ENCODE assay signal across 12 cellular contexts in the genomic region with DNA sequence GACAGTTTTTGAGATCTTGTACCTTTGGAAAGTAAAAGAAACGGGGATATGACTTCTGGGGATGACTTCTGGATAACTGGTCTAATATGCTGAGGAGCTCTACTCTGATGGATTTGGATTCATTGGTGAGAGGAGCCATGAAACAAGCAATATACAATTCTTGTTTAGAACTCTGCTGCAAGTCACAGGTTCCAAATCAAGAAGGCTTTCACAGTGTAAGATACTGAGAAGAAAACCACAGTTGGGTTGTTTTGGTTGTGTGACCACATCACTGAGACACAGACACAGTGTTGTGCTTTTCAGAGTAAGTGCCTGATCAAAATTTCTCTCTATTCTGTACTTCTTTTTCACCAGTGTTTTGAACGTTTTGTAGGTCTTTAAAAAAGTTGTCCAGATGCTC. TPM values are rescaled to one million over a fixed set of nuclear protein-coding genes. Genes with fewer than 3 reads are reported as not detected.
DNase-seq lines count a peak whose midpoint lies in the region; ATAC-seq and TF ChIP-seq lines count a peak whose summit lies in the region.
"Had no signal": no experiment of that assay in that cellular context is flagged by ENCODE, and none has a peak within 500 bp of the region (broad histone marks: within the 10 kb centered on the region; RNA-seq: fewer than 3 reads in every experiment).

No MANE protein-coding gene starts in this region.

- H3K4me2 ChIP-seq in Loucy (ENCODE audit: low read depth, low read length, poor library complexity, severe bottlenecking): peak overlapping the region; percentile 61

- no peak for TF ChIP-seq CTCF in Loucy (conservative IDR thresholded peaks at IDR 0.05; ENCODE audit: low read length)
- no peak for TF ChIP-seq CTCF in left ventricle myocardium inferior (IDR thresholded peaks at IDR 0.05; ENCODE audit: borderline replicate concordance)

- DNase-seq in CD1c-positive myeloid dendritic cell (ENCODE audit: extremely low spot score) (peak; percentile 37), left ventricle myocardium inferior (no peak), cerebellar cortex (ENCODE audit: low spot score) (no peak)
- peak; percentile 54 for DNase-seq in effector CD4-positive, alpha-beta T cell
- DNase-seq in stimulated activated CD4-positive, alpha-beta T cell treated with anti-CD3 and anti-CD28 coated beads, Interleukin-2, amount 100 ng/mL, for 48 hours: no peak
- DNase-seq: NCI-H1436 treated with DMSO at 0.1 percent for 48 hours, Right ventricle myocardium superior had no signal

- H3K27me3 ChIP-seq in Loucy (ENCODE audit: insufficient read depth, low read length, poor library complexity, severe bottlenecking) (no peaks in the 10 kb centered on the region), left ventricle myocardium inferior (ENCODE audit: low read depth) (no peaks in the 10 kb centered on the region)

- ATAC-seq in GM21367 (IDR thresholded peaks at IDR 0.05; ENCODE audit: unreplicated experiment): peak; percentile 45
- no peak for ATAC-seq in GM21717 (IDR thresholded peaks at IDR 0.05; ENCODE audit: unreplicated experiment)
- ATAC-seq: left lobe of liver had no signal

- H3K36me3 ChIP-seq in Loucy (ENCODE audit: insufficient read depth, low read length) (no peaks in the 10 kb centered on the region), left ventricle myocardium inferior (peaks cover 3% of the 10 kb centered on the region)

- H3K4me3 ChIP-seq in Loucy (ENCODE audit: low read length, poor library complexity, severe bottlenecking) (peak overlapping the region; percentile 42), left ventricle myocardium inferior (no peak overlapping the region)

- no peaks in the 10 kb centered on the region for H3K9me2 ChIP-seq in Loucy (replicated peaks; ENCODE audit: low read depth, low read length)

- H3K4me1 ChIP-seq in Loucy (ENCODE audit: insufficient read depth, low read length, poor library complexity, severe bottlenecking) (peaks cover 26% of the 10 kb centered on the region), left ventricle myocardium inferior (no peaks in the 10 kb centered on the region)

- H3K9me3 ChIP-seq in Loucy (ENCODE audit: insufficient read depth, low read depth, low read length): no peaks in the 10 kb centered on the region
- H3K9me3 ChIP-seq in left ventricle myocardium inferior (replicated peaks): no peaks in the 10 kb centered on the region

- no peaks in the 10 kb centered on the region for H4K20me1 ChIP-seq in Loucy (ENCODE audit: insufficient read depth, low read length, poor library complexity, severe bottlenecking)

- no peaks in the 10 kb centered on the region for H3K79me2 ChIP-seq in Loucy (ENCODE audit: insufficient read depth, low read length)

- no peak overlapping the region for H3K9ac ChIP-seq in Loucy (ENCODE audit: low read depth, low read length, poor library complexity, severe bottlenecking)

- no peak overlapping the region for H3K27ac ChIP-seq in left ventricle myocardium inferior (replicated peaks)

- intact Hi-C loops in left ventricle myocardium inferior (cut with micrococcal nuclease): no loop called here

- no peaks in the 10 kb centered on the region for H3F3A ChIP-seq in Loucy (ENCODE audit: low read depth)

- 0 out of 2 replicates have a peak overlapping the region, but pooled peaks have one; percentile 16 for H2AFZ ChIP-seq in Loucy (ENCODE audit: low read length)

RNA-seq across cellular contexts. Expression of a gene that starts 13.1 kb away (rescaled TPM):
- total RNA-seq in left ventricle myocardium inferior: 23.4 TPM

RNA-seq across cellular contexts. Expression of a gene that starts 13.2 kb away (rescaled TPM):
- total RNA-seq in left ventricle myocardium inferior: 2.7 TPM

RNA-seq across cellular contexts. Expression of a gene that starts 44.9 kb away (rescaled TPM):
- not detected for total RNA-seq in left ventricle myocardium inferior
- total RNA-seq: left lobe of liver, Right ventricle myocardium superior, subcutaneous adipose tissue had no signal

Comparison
In these comparisons a context has a peak if more than half of its experiments do, and no peak if none do; other contexts are left out.
1. DNase-seq: peak in CD1c-positive myeloid dendritic cell (single experiment) and effector CD4-positive, alpha-beta T cell (single experiment); none in left ventricle myocardium inferior (single experiment), stimulated activated CD4-positive, alpha-beta T cell treated with anti-CD3 and anti-CD28 coated beads, Interleukin-2, amount 100 ng/mL, for 48 hours (0 of 2) and cerebellar cortex (single experiment).